Comparison of ENCODE assay signal across 2 cellular contexts in the genomic region with DNA sequence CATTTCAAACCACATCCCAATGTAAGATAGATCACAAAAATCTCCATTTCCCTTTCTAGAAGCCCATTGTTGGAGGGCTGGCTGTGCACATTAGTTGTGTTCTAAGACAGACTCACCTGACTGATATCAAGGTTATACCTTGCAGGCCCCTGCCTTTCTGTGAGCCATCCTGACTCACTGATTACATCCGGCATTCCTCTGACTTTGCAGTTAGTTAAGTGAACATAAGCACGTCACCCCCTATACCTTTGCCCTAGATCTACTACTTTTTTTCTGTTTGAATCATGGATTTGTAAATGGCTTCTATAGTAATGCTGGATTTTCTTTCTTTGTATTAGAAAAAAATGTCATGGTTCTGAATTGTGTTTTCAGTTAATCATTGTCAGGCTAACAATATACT.
TF ChIP-seq lines count a peak whose summit lies in the region.

No MANE protein-coding gene starts in this region.

TF ChIP-seq in HCT116, 20 proteins besides CTCF, POLR2A, EP300 and RAD21 (continued from another document):
- TF ChIP-seq, protein P1, sequence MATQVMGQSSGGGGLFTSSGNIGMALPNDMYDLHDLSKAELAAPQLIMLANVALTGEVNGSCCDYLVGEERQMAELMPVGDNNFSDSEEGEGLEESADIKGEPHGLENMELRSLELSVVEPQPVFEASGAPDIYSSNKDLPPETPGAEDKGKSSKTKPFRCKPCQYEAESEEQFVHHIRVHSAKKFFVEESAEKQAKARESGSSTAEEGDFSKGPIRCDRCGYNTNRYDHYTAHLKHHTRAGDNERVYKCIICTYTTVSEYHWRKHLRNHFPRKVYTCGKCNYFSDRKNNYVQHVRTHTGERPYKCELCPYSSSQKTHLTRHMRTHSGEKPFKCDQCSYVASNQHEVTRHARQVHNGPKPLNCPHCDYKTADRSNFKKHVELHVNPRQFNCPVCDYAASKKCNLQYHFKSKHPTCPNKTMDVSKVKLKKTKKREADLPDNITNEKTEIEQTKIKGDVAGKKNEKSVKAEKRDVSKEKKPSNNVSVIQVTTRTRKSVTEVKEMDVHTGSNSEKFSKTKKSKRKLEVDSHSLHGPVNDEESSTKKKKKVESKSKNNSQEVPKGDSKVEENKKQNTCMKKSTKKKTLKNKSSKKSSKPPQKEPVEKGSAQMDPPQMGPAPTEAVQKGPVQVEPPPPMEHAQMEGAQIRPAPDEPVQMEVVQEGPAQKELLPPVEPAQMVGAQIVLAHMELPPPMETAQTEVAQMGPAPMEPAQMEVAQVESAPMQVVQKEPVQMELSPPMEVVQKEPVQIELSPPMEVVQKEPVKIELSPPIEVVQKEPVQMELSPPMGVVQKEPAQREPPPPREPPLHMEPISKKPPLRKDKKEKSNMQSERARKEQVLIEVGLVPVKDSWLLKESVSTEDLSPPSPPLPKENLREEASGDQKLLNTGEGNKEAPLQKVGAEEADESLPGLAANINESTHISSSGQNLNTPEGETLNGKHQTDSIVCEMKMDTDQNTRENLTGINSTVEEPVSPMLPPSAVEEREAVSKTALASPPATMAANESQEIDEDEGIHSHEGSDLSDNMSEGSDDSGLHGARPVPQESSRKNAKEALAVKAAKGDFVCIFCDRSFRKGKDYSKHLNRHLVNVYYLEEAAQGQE (IDR thresholded peaks at IDR 0.05; ENCODE audit: low read depth) = no peak
- TF ChIP-seq SP1 (IDR thresholded peaks at IDR 0.05; ENCODE audit: low read depth) (peak; percentile 98), CEBPB (IDR thresholded peaks at IDR 0.05; ENCODE audit: low read depth) (peak; percentile 81), SRF (IDR thresholded peaks at IDR 0.05; ENCODE audit: low read depth) (peak; percentile 84), EGR1 (IDR thresholded peaks at IDR 0.05; ENCODE audit: low read depth) (0 out of 2 replicates have a peak, but pooled peaks have one; percentile 28), CBX3 (IDR thresholded peaks at IDR 0.05; ENCODE audit: low read depth) (peak; percentile 81), POLR2AphosphoS5 (IDR thresholded peaks at IDR 0.05; ENCODE audit: low read depth, low read length) (peak; percentile 66; the same call in 1 of the 2 replicates), FOSL1 (IDR thresholded peaks at IDR 0.05; ENCODE audit: low read depth) (peak; percentile 97)
- TF ChIP-seq, protein P2, sequence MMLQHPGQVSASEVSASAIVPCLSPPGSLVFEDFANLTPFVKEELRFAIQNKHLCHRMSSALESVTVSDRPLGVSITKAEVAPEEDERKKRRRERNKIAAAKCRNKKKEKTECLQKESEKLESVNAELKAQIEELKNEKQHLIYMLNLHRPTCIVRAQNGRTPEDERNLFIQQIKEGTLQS (IDR thresholded peaks at IDR 0.05) = no peak; the same call in 1 of the 2 replicates
- TF ChIP-seq, protein P3, sequence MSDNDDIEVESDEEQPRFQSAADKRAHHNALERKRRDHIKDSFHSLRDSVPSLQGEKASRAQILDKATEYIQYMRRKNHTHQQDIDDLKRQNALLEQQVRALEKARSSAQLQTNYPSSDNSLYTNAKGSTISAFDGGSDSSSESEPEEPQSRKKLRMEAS (IDR thresholded peaks at IDR 0.05) = peak; percentile 44; the same call in 1 of the 2 replicates

TF ChIP-seq in WTC11, 78 proteins besides CTCF, POLR2A, EP300 and RAD21 (continued from another document):
- TF ChIP-seq, protein P4, sequence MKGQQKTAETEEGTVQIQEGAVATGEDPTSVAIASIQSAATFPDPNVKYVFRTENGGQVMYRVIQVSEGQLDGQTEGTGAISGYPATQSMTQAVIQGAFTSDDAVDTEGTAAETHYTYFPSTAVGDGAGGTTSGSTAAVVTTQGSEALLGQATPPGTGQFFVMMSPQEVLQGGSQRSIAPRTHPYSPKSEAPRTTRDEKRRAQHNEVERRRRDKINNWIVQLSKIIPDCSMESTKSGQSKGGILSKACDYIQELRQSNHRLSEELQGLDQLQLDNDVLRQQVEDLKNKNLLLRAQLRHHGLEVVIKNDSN (CRISPR knock-in tag; IDR thresholded peaks at IDR 0.05) = no peak
- no peak for TF ChIP-seq ELF4 (CRISPR knock-in tag; IDR thresholded peaks at IDR 0.05; ENCODE audit: low read depth)
- TF ChIP-seq, protein P5, sequence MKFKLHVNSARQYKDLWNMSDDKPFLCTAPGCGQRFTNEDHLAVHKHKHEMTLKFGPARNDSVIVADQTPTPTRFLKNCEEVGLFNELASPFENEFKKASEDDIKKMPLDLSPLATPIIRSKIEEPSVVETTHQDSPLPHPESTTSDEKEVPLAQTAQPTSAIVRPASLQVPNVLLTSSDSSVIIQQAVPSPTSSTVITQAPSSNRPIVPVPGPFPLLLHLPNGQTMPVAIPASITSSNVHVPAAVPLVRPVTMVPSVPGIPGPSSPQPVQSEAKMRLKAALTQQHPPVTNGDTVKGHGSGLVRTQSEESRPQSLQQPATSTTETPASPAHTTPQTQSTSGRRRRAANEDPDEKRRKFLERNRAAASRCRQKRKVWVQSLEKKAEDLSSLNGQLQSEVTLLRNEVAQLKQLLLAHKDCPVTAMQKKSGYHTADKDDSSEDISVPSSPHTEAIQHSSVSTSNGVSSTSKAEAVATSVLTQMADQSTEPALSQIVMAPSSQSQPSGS (CRISPR knock-in tag; IDR thresholded peaks at IDR 0.05; ENCODE audit: borderline replicate concordance, low read depth) = no peak
- TF ChIP-seq PRRX2 (CRISPR knock-in tag; IDR thresholded peaks at IDR 0.05) = no peak
- TF ChIP-seq, protein P6, sequence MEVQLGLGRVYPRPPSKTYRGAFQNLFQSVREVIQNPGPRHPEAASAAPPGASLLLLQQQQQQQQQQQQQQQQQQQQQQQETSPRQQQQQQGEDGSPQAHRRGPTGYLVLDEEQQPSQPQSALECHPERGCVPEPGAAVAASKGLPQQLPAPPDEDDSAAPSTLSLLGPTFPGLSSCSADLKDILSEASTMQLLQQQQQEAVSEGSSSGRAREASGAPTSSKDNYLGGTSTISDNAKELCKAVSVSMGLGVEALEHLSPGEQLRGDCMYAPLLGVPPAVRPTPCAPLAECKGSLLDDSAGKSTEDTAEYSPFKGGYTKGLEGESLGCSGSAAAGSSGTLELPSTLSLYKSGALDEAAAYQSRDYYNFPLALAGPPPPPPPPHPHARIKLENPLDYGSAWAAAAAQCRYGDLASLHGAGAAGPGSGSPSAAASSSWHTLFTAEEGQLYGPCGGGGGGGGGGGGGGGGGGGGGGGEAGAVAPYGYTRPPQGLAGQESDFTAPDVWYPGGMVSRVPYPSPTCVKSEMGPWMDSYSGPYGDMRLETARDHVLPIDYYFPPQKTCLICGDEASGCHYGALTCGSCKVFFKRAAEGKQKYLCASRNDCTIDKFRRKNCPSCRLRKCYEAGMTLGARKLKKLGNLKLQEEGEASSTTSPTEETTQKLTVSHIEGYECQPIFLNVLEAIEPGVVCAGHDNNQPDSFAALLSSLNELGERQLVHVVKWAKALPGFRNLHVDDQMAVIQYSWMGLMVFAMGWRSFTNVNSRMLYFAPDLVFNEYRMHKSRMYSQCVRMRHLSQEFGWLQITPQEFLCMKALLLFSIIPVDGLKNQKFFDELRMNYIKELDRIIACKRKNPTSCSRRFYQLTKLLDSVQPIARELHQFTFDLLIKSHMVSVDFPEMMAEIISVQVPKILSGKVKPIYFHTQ (CRISPR knock-in tag; IDR thresholded peaks at IDR 0.05) = no peak
